ENCODE assay signal across 2 cellular contexts in the genomic region with DNA sequence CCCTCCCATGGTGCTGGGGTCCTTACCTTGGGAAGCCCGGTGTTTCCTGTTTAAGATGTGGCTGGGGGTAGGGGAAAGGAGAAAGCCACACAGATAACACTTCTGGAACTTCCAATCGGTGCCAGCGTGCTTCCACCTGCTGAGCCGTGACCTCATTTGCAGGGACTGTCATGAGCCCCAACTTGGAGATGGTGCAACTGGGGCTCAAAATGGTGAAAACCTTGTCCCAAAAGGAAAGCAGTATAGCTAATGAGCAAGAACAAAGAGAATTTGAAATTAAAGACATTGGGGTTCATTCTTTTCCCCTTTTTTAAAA.
TF ChIP-seq lines count a peak whose summit lies in the region.

No MANE protein-coding gene starts in this region.

TF ChIP-seq in SK-N-SH, 30 proteins besides CTCF, POLR2A, EP300 and RAD21 (continued from another document):
- TF ChIP-seq, protein P1, sequence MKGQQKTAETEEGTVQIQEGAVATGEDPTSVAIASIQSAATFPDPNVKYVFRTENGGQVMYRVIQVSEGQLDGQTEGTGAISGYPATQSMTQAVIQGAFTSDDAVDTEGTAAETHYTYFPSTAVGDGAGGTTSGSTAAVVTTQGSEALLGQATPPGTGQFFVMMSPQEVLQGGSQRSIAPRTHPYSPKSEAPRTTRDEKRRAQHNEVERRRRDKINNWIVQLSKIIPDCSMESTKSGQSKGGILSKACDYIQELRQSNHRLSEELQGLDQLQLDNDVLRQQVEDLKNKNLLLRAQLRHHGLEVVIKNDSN (IDR thresholded peaks at IDR 0.05; ENCODE audit: borderline replicate concordance, low read depth), result no peak
TF ChIP-seq in SK-N-SH: peak in this region for 0.

TF ChIP-seq in SK-N-SH treated with all-trans-retinoic acid at 6 μM for 48 hours, 23 proteins besides CTCF, POLR2A, EP300 and RAD21 (continued from another document):
- TF ChIP-seq, protein P2, sequence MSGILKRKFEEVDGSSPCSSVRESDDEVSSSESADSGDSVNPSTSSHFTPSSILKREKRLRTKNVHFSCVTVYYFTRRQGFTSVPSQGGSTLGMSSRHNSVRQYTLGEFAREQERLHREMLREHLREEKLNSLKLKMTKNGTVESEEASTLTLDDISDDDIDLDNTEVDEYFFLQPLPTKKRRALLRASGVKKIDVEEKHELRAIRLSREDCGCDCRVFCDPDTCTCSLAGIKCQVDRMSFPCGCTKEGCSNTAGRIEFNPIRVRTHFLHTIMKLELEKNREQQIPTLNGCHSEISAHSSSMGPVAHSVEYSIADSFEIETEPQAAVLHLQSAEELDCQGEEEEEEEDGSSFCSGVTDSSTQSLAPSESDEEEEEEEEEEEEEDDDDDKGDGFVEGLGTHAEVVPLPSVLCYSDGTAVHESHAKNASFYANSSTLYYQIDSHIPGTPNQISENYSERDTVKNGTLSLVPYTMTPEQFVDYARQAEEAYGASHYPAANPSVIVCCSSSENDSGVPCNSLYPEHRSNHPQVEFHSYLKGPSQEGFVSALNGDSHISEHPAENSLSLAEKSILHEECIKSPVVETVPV (CRISPR knock-in tag; IDR thresholded peaks at IDR 0.05), result no peak
- TF ChIP-seq, protein P3, sequence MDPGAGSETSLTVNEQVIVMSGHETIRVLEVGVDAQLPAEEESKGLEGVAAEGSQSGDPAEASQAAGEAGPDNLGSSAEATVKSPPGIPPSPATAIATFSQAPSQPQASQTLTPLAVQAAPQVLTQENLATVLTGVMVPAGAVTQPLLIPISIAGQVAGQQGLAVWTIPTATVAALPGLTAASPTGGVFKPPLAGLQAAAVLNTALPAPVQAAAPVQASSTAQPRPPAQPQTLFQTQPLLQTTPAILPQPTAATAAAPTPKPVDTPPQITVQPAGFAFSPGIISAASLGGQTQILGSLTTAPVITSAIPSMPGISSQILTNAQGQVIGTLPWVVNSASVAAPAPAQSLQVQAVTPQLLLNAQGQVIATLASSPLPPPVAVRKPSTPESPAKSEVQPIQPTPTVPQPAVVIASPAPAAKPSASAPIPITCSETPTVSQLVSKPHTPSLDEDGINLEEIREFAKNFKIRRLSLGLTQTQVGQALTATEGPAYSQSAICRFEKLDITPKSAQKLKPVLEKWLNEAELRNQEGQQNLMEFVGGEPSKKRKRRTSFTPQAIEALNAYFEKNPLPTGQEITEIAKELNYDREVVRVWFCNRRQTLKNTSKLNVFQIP (CRISPR knock-in tag; IDR thresholded peaks at IDR 0.05; ENCODE audit: borderline replicate concordance, low read depth), result no peak
- TF ChIP-seq, protein P4, sequence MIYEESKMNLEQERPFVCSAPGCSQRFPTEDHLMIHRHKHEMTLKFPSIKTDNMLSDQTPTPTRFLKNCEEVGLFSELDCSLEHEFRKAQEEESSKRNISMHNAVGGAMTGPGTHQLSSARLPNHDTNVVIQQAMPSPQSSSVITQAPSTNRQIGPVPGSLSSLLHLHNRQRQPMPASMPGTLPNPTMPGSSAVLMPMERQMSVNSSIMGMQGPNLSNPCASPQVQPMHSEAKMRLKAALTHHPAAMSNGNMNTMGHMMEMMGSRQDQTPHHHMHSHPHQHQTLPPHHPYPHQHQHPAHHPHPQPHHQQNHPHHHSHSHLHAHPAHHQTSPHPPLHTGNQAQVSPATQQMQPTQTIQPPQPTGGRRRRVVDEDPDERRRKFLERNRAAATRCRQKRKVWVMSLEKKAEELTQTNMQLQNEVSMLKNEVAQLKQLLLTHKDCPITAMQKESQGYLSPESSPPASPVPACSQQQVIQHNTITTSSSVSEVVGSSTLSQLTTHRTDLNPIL (CRISPR knock-in tag; IDR thresholded peaks at IDR 0.05; ENCODE audit: low read depth), result no peak
- no peak for TF ChIP-seq OSR1 (CRISPR knock-in tag; IDR thresholded peaks at IDR 0.05)
- no peak for TF ChIP-seq RARB (CRISPR knock-in tag; IDR thresholded peaks at IDR 0.05)
- TF ChIP-seq ZFP3 (CRISPR knock-in tag; IDR thresholded peaks at IDR 0.05), result no peak
- TF ChIP-seq, protein P5, sequence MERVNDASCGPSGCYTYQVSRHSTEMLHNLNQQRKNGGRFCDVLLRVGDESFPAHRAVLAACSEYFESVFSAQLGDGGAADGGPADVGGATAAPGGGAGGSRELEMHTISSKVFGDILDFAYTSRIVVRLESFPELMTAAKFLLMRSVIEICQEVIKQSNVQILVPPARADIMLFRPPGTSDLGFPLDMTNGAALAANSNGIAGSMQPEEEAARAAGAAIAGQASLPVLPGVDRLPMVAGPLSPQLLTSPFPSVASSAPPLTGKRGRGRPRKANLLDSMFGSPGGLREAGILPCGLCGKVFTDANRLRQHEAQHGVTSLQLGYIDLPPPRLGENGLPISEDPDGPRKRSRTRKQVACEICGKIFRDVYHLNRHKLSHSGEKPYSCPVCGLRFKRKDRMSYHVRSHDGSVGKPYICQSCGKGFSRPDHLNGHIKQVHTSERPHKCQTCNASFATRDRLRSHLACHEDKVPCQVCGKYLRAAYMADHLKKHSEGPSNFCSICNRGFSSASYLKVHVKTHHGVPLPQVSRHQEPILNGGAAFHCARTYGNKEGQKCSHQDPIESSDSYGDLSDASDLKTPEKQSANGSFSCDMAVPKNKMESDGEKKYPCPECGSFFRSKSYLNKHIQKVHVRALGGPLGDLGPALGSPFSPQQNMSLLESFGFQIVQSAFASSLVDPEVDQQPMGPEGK (CRISPR knock-in tag; IDR thresholded peaks at IDR 0.05; ENCODE audit: borderline replicate concordance), result no peak
